ENCODE assay signal across 24 cellular contexts in genomic region chr2:34519659-34520058, GRCh38.
"Had no signal": no experiment of that assay in that cellular context is flagged by ENCODE, and none has a peak within 500 bp of the region (broad histone marks: within the 10 kb centered on the region; RNA-seq: fewer than 3 reads in every experiment).

No MANE protein-coding gene starts in this region.

- H3K4me1 Mint-ChIP-seq: immature natural killer cell; naive thymus-derived CD4-positive, alpha-beta T cell had no signal

- H3K4me3 Mint-ChIP-seq: immature natural killer cell; naive thymus-derived CD4-positive, alpha-beta T cell had no signal

- H3K79me2 ChIP-seq: hepatocyte had no signal

- ATAC-seq: foreskin keratinocyte; gastroesophageal sphincter; heart left ventricle; left cardiac atrium; left lung; left ventricle myocardium superior; lower lobe of right lung; naive thymus-derived CD4-positive, alpha-beta T cell had no signal

- H3K27me3 Mint-ChIP-seq: naive thymus-derived CD4-positive, alpha-beta T cell had no signal

- H3K4me1 ChIP-seq: esophagus muscularis mucosa, foreskin keratinocyte, gastroesophageal sphincter, heart left ventricle, left lung, lower lobe of right lung had no signal

- FAIRE-seq: colon, endothelial cell of umbilical vein, kidney had no signal

- H3K36me3 Mint-ChIP-seq: immature natural killer cell; naive thymus-derived CD4-positive, alpha-beta T cell had no signal

- DNase-seq: dermis blood vessel endothelial cell; dorsolateral prefrontal cortex; effector CD4-positive, alpha-beta T cell; effector memory CD4-positive, alpha-beta T cell; foreskin keratinocyte; heart left ventricle; hypothalamus; immature natural killer cell; islet precursor cell; kidney; kidney glomerular epithelial cell; left cardiac atrium; left lung; left ventricle myocardium superior; lower lobe of right lung; mesendoderm; midbrain; naive thymus-derived CD4-positive, alpha-beta T cell had no signal

- H3K4me2 ChIP-seq: hepatocyte had no signal

- H3K27ac Mint-ChIP-seq: immature natural killer cell; naive thymus-derived CD4-positive, alpha-beta T cell had no signal

- H3K27me3 ChIP-seq: dorsolateral prefrontal cortex, esophagus muscularis mucosa, foreskin keratinocyte, gastroesophageal sphincter, heart left ventricle, hepatocyte, left lung had no signal

- H2AFZ ChIP-seq: hepatocyte had no signal

- H3K4me3 ChIP-seq: coronary artery, dorsolateral prefrontal cortex, esophagus muscularis mucosa, gastroesophageal sphincter, heart left ventricle, hepatocyte, left lung, lower lobe of right lung had no signal

- H3K36me3 ChIP-seq: esophagus muscularis mucosa, gastroesophageal sphincter, heart left ventricle, left lung, lower lobe of right lung had no signal

- H3K27ac ChIP-seq: coronary artery, dorsolateral prefrontal cortex, esophagus muscularis mucosa, foreskin keratinocyte, gastroesophageal sphincter, heart left ventricle, hepatocyte, left lung, lower lobe of right lung had no signal
